ENCODE assay signal across 40 cellular contexts in the genomic region with DNA sequence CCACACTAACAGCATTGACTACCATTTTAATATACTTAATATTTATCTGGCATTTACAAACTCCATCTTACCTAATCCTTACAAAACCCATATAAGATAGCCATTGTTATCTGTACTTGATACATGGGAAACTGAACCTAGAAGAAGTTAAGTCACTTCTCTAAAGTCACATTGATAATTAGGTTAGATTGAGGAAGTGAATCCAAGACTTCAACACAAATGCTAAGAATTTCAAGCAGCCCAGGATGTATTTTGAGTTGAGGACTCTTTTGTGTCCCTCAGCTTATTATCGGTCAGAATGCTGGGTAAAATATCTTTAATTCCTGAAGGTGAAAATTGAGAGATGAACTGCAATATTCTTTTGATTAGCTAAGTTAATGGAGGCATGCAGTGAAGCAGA.
"Had no signal": no experiment of that assay in that cellular context is flagged by ENCODE, and none has a peak within 500 bp of the region (broad histone marks: within the 10 kb centered on the region; RNA-seq: fewer than 3 reads in every experiment).

No MANE protein-coding gene starts in this region.

- H3K27ac Mint-ChIP-seq: activated CD4-positive, alpha-beta T cell treated with anti-CD3 and anti-CD28 coated beads for 36 hours; activated CD8-positive, alpha-beta T cell treated with anti-CD3 and anti-CD28 coated beads, Interleukin-2, amount 10 ng/mL, durations not matched to agents 7 days and 5 days; activated naive CD8-positive, alpha-beta T cell; activated T-cell treated with anti-CD3 and anti-CD28 coated beads, Interleukin-2, amount 50 U/mL, for 72 hours; brain; effector memory CD8-positive, alpha-beta T cell; immature natural killer cell; mesothelial cell of epicardium; naive B cell; stimulated activated effector memory CD8-positive, alpha-beta T cell treated with anti-CD3 and anti-CD28 coated beads, Interleukin-12 subunit alpha, Interleukin-12 subunit beta, amount 100 ng/mL, for 72 hours; stimulated activated naive CD8-positive, alpha-beta T cell treated with anti-CD3 and anti-CD28 coated beads, Interleukin-15, amount 100 ng/mL, for 72 hours; T-helper 2 cell treated with Interferon-gamma antibody and Interleukin-4, amounts not matched to agents 5 μg/mL and 100 μg/mL, for 36 hours had no signal

- FAIRE-seq: endothelial cell of umbilical vein, kidney, pancreas had no signal

- H3K4me3 Mint-ChIP-seq: activated CD4-positive, alpha-beta T cell treated with anti-CD3 and anti-CD28 coated beads for 36 hours; activated CD8-positive, alpha-beta T cell treated with anti-CD3 and anti-CD28 coated beads, Interleukin-2, amount 10 ng/mL, durations not matched to agents 7 days and 5 days; activated naive CD8-positive, alpha-beta T cell; activated T-cell treated with anti-CD3 and anti-CD28 coated beads, Interleukin-2, amount 50 U/mL, for 72 hours; brain; effector memory CD8-positive, alpha-beta T cell; immature natural killer cell; mesothelial cell of epicardium; naive B cell; neural crest cell; stimulated activated effector memory CD8-positive, alpha-beta T cell treated with anti-CD3 and anti-CD28 coated beads, Interleukin-12 subunit alpha, Interleukin-12 subunit beta, amount 100 ng/mL, for 72 hours; stimulated activated naive CD8-positive, alpha-beta T cell treated with anti-CD3 and anti-CD28 coated beads, Interleukin-15, amount 100 ng/mL, for 72 hours; T-helper 2 cell treated with Interferon-gamma antibody and Interleukin-4, amounts not matched to agents 5 μg/mL and 100 μg/mL, for 36 hours had no signal

- ATAC-seq: activated CD4-positive, alpha-beta T cell treated with anti-CD3 and anti-CD28 coated beads for 36 hours; activated CD8-positive, alpha-beta T cell treated with anti-CD3 and anti-CD28 coated beads, Interleukin-2, amount 10 ng/mL, durations not matched to agents 7 days and 5 days; activated T-cell treated with anti-CD3 and anti-CD28 coated beads, Interleukin-2, amount 50 U/mL, for 72 hours; effector memory CD8-positive, alpha-beta T cell; esophagus mucosa; left colon; sciatic nerve; stimulated activated effector memory CD8-positive, alpha-beta T cell treated with anti-CD3 and anti-CD28 coated beads, Interleukin-12 subunit alpha, Interleukin-12 subunit beta, amount 100 ng/mL, for 72 hours; stimulated activated naive CD8-positive, alpha-beta T cell treated with anti-CD3 and anti-CD28 coated beads, Interleukin-15, amount 100 ng/mL, for 72 hours had no signal

- H3K27me3 Mint-ChIP-seq: activated naive CD8-positive, alpha-beta T cell; brain; effector memory CD8-positive, alpha-beta T cell; naive B cell; stimulated activated naive CD8-positive, alpha-beta T cell treated with anti-CD3 and anti-CD28 coated beads, Interleukin-15, amount 100 ng/mL, for 72 hours had no signal

- H3K27me3 ChIP-seq: adrenal gland, ascending aorta, cardiac muscle cell, colonic mucosa, pancreas, upper lobe of left lung, vagina had no signal

- H3K36me3 ChIP-seq: adrenal gland, ascending aorta, cardiac muscle cell, colonic mucosa, pancreas, prostate gland, upper lobe of left lung, vagina had no signal

- H3K4me1 ChIP-seq: adrenal gland, ascending aorta, colonic mucosa, pancreas, prostate gland, upper lobe of left lung, vagina had no signal

- H3K27ac ChIP-seq: adrenal gland, ascending aorta, cardiac muscle cell, colonic mucosa, pancreas, prostate gland, skin epidermis, upper lobe of left lung, vagina had no signal

- H3K4me1 Mint-ChIP-seq: activated CD4-positive, alpha-beta T cell treated with anti-CD3 and anti-CD28 coated beads for 36 hours; immature natural killer cell; naive B cell; neural crest cell; stimulated activated effector memory CD8-positive, alpha-beta T cell treated with anti-CD3 and anti-CD28 coated beads, Interleukin-12 subunit alpha, Interleukin-12 subunit beta, amount 100 ng/mL, for 72 hours; stimulated activated naive CD8-positive, alpha-beta T cell treated with anti-CD3 and anti-CD28 coated beads, Interleukin-15, amount 100 ng/mL, for 72 hours had no signal

- DNase-seq: activated CD4-positive, alpha-beta T cell treated with anti-CD3 and anti-CD28 coated beads for 36 hours; activated CD4-positive, CD25-positive, alpha-beta regulatory T cell; activated CD8-positive, alpha-beta T cell treated with anti-CD3 and anti-CD28 coated beads, Interleukin-2, amount 10 ng/mL, durations not matched to agents 7 days and 5 days; activated effector memory CD4-positive, alpha-beta T cell treated with Interleukin-2 at 50 U/mL for 16 hours; activated naive CD4-positive, alpha-beta T cell treated with Interleukin-2 at 50 U/mL for 16 hours; activated T-cell treated with anti-CD3 and anti-CD28 coated beads for 4 hours; activated T-cell treated with anti-CD3 and anti-CD28 coated beads, Interleukin-2, amount 50 U/mL, for 72 hours; adrenal gland; cerebellar nuclear complex; colonic mucosa; effector memory CD8-positive, alpha-beta T cell; foreskin fibroblast; head of caudate nucleus; hypothalamus; immature natural killer cell; kidney; left colon; mammary epithelial cell; naive B cell; nucleus accumbens; pancreas; retina; stimulated activated CD4-positive, alpha-beta T cell treated with anti-CD3 and anti-CD28 coated beads, Interleukin-4, amount 100 ng/mL, for 24 hours; stimulated activated naive CD8-positive, alpha-beta T cell treated with anti-CD3 and anti-CD28 coated beads, Interleukin-15, amount 100 ng/mL, for 72 hours; substantia nigra; upper lobe of left lung had no signal

- H3K4me3 ChIP-seq: adrenal gland, ascending aorta, cardiac muscle cell, colonic mucosa, pancreas, prostate gland, skin epidermis, upper lobe of left lung, vagina had no signal

- H3K36me3 Mint-ChIP-seq: activated naive CD8-positive, alpha-beta T cell; immature natural killer cell; mesothelial cell of epicardium; naive B cell; stimulated activated effector memory CD8-positive, alpha-beta T cell treated with anti-CD3 and anti-CD28 coated beads, Interleukin-12 subunit alpha, Interleukin-12 subunit beta, amount 100 ng/mL, for 72 hours had no signal

- H3K9me3 ChIP-seq: adrenal gland, ascending aorta, colonic mucosa, pancreas, prostate gland, upper lobe of left lung, vagina had no signal

- H3K9me3 Mint-ChIP-seq: neural crest cell; stimulated activated effector memory CD8-positive, alpha-beta T cell treated with anti-CD3 and anti-CD28 coated beads, Interleukin-12 subunit alpha, Interleukin-12 subunit beta, amount 100 ng/mL, for 72 hours; stimulated activated naive CD8-positive, alpha-beta T cell treated with anti-CD3 and anti-CD28 coated beads, Interleukin-15, amount 100 ng/mL, for 72 hours; T-helper 2 cell treated with Interferon-gamma antibody and Interleukin-4, amounts not matched to agents 5 μg/mL and 100 μg/mL, for 36 hours had no signal
